ENCODE assay signal across 1 cellular context in genomic region chr11:93197383-93198220, GRCh38.
TF ChIP-seq lines count a peak whose summit lies in the region.

Gene SLC36A4 (minus strand): TSS chr11:93197991. CDS start chr11:93197832, 159 bp downstream.

TF ChIP-seq in HepG2, 621 proteins besides CTCF, POLR2A, EP300 and RAD21 (continued from another document and continues in another):
- TF ChIP-seq ZBTB43 (CRISPR knock-in tag; conservative IDR thresholded peaks at IDR 0.05) (peak; percentile 76), SALL2 (CRISPR knock-in tag; IDR thresholded peaks at IDR 0.05) (peak; percentile 93), NR2F1 (CRISPR knock-in tag; IDR thresholded peaks at IDR 0.05) (no peak), ZNF362 (CRISPR knock-in tag; IDR thresholded peaks at IDR 0.05; ENCODE audit: borderline replicate concordance) (peak; percentile 58), TAF1 (CRISPR knock-in tag; IDR thresholded peaks at IDR 0.05) (peak; percentile 67), BRCA1 (CRISPR knock-in tag; IDR thresholded peaks at IDR 0.05) (no peak; the same call in 1 of the 2 replicates), ZNF260 (CRISPR knock-in tag; IDR thresholded peaks at IDR 0.05; ENCODE audit: borderline replicate concordance, low read depth) (no peak), NKX3-1 (CRISPR knock-in tag; IDR thresholded peaks at IDR 0.05) (no peak), ZNF878 (CRISPR knock-in tag; IDR thresholded peaks at IDR 0.05) (0 out of 2 replicates have a peak, but pooled peaks have one; percentile 38), EED (CRISPR knock-in tag; IDR thresholded peaks at IDR 0.05) (peak; percentile 97), IRX3 (CRISPR knock-in tag; IDR thresholded peaks at IDR 0.05; ENCODE audit: borderline replicate concordance, low read depth) (peak; percentile 52; the same call in 1 of the 2 replicates), SMARCE1 (IDR thresholded peaks at IDR 0.05; ENCODE audit: borderline replicate concordance) (no peak), ZNF256 (CRISPR knock-in tag; conservative IDR thresholded peaks at IDR 0.05) (no peak), PTBP1 (IDR thresholded peaks at IDR 0.05; ENCODE audit: low read depth, low read length, poor library complexity, severe bottlenecking) (no peak), AHR (CRISPR knock-in tag; IDR thresholded peaks at IDR 0.05) (peak; percentile 82; the same call in 1 of the 2 replicates), ZNF441 (CRISPR knock-in tag; IDR thresholded peaks at IDR 0.05; ENCODE audit: borderline replicate concordance) (peak; percentile 76; the same call in 1 of the 2 replicates), ZNF687 (CRISPR knock-in tag; IDR thresholded peaks at IDR 0.05) (peak; percentile 99), ZFP36L1 (CRISPR knock-in tag; IDR thresholded peaks at IDR 0.05) (no peak), ZNF567 (CRISPR knock-in tag; IDR thresholded peaks at IDR 0.05; ENCODE audit: borderline replicate concordance) (0 out of 2 replicates have a peak, but pooled peaks have one; percentile 41), ZFY (CRISPR knock-in tag; IDR thresholded peaks at IDR 0.05) (peak; percentile 99), ZNF639 (CRISPR knock-in tag; conservative IDR thresholded peaks at IDR 0.05) (0 out of 2 replicates have a peak, but pooled peaks have one; percentile 21), MAZ (IDR thresholded peaks at IDR 0.05; ENCODE audit: borderline replicate concordance, low read depth, low read length) (peak; percentile 62; the same call in 1 of the 2 replicates), MAZ (CRISPR knock-in tag; IDR thresholded peaks at IDR 0.05; ENCODE audit: low read depth) (peak; percentile 72), ZBTB38 (CRISPR knock-in tag; IDR thresholded peaks at IDR 0.05) (peak; percentile 77; the same call in 1 of the 2 replicates), E2F2 (CRISPR knock-in tag; IDR thresholded peaks at IDR 0.05; ENCODE audit: borderline replicate concordance) (peak; percentile 25; the same call in 1 of the 2 replicates), ZHX1 (CRISPR knock-in tag; IDR thresholded peaks at IDR 0.05; ENCODE audit: low read depth) (0 out of 2 replicates have a peak, but pooled peaks have one; percentile 52), ZNF530 (CRISPR knock-in tag; IDR thresholded peaks at IDR 0.05; ENCODE audit: low read depth) (no peak), KDM4B (CRISPR knock-in tag; IDR thresholded peaks at IDR 0.05) (no peak), NR0B2 (CRISPR knock-in tag; IDR thresholded peaks at IDR 0.05) (peak; percentile 72; the same call in 1 of the 2 replicates), SIX4 (CRISPR knock-in tag; IDR thresholded peaks at IDR 0.05) (peak; percentile 70), ZBTB21 (CRISPR knock-in tag; IDR thresholded peaks at IDR 0.05) (peak; percentile 22; the same call in 1 of the 2 replicates), SAP130 (CRISPR knock-in tag; IDR thresholded peaks at IDR 0.05; ENCODE audit: low read depth) (peak; percentile 67), MED1 (CRISPR knock-in tag; IDR thresholded peaks at IDR 0.05) (no peak; the same call in 1 of the 2 replicates), ZNF282 (IDR thresholded peaks at IDR 0.05; ENCODE audit: partially characterized antibody) (no peak), ZKSCAN1 (IDR thresholded peaks at IDR 0.05; ENCODE audit: low read length) (no peak), GABPA (IDR thresholded peaks at IDR 0.05; ENCODE audit: low read depth, low read length) (no peak), GABPA (CRISPR knock-in tag; IDR thresholded peaks at IDR 0.05; ENCODE audit: low read depth) (no peak), HDAC6 (IDR thresholded peaks at IDR 0.05; ENCODE audit: low read depth, low read length) (no peak), RFXAP (CRISPR knock-in tag; IDR thresholded peaks at IDR 0.05; ENCODE audit: borderline replicate concordance) (peak; percentile 91), FOXJ3 (CRISPR knock-in tag; IDR thresholded peaks at IDR 0.05; ENCODE audit: borderline replicate concordance) (no peak), ATF4 (CRISPR knock-in tag; IDR thresholded peaks at IDR 0.05) (0 out of 4 replicates have a peak, but pooled peaks of 1 of the 2 experiments have one; percentile 61), ZBTB44 (CRISPR knock-in tag; IDR thresholded peaks at IDR 0.05) (no peak), ASH2L (IDR thresholded peaks at IDR 0.05; ENCODE audit: insufficient read length, low read depth, low read length) (peak; percentile 69), BORCS8-MEF2B (CRISPR knock-in tag; IDR thresholded peaks at IDR 0.05) (peak; percentile 85; the same call in 1 of the 2 replicates), ZMYM4 (CRISPR knock-in tag; IDR thresholded peaks at IDR 0.05) (peak; percentile 82), IRF9 (CRISPR knock-in tag; IDR thresholded peaks at IDR 0.05; ENCODE audit: borderline replicate concordance) (peak; percentile 89; the same call in 1 of the 2 replicates), ZNF451 (CRISPR knock-in tag; IDR thresholded peaks at IDR 0.05) (peak; percentile 79; the same call in 1 of the 2 replicates), ZNF253 (CRISPR knock-in tag; IDR thresholded peaks at IDR 0.05; ENCODE audit: borderline replicate concordance) (0 out of 2 replicates have a peak, but pooled peaks have one; percentile 46), TFAP4 (IDR thresholded peaks at IDR 0.05; ENCODE audit: borderline replicate concordance, low read depth) (no peak)
